8 cellular contexts compared by ENCODE assay signal in genomic region chr1:244865028-244865371, GRCh38. TPM values are rescaled to one million over a fixed set of nuclear protein-coding genes. Genes with fewer than 3 reads are reported as not detected.
DNase-seq lines count a peak whose midpoint lies in the region; ATAC-seq and TF ChIP-seq lines count a peak whose summit lies in the region.

No MANE protein-coding gene starts in this region.

- H3K79me1 ChIP-seq in mesendoderm (ENCODE audit: low read length) = no peaks in the 10 kb centered on the region

- H2BK120ac ChIP-seq in mesendoderm (ENCODE audit: low read depth, low read length) = no peak overlapping the region

- no peak overlapping the region for H2BK15ac ChIP-seq in mesendoderm (replicated peaks; ENCODE audit: low read depth)

- H3K4me2 ChIP-seq in mesendoderm (ENCODE audit: low read length) = peak overlapping the region; percentile 81

- no peaks in the 10 kb centered on the region for H3K27me3 Mint-ChIP-seq in activated CD8-positive, alpha-beta memory T cell treated with anti-CD3 and anti-CD28 coated beads, Interleukin-2, amount 10 ng/mL, durations not matched to agents 7 days and 5 days
- H3K27me3 Mint-ChIP-seq in chondrocyte (ENCODE audit: low read depth) = no peaks in the 10 kb centered on the region

- H2AK5ac ChIP-seq in mesendoderm (ENCODE audit: low read length) = no peak overlapping the region

- H3K23ac ChIP-seq in mesendoderm (ENCODE audit: low read length) = no peak overlapping the region

- peak overlapping the region; percentile 48 for H3K4ac ChIP-seq in mesendoderm (ENCODE audit: low read depth, low read length)

- H3K27me3 ChIP-seq in mesendoderm (ENCODE audit: insufficient read depth, low read length, poor library complexity) (no peaks in the 10 kb centered on the region), thoracic aorta (replicated peaks; ENCODE audit: insufficient read depth) (no peaks in the 10 kb centered on the region)

- H3K4me3 ChIP-seq in mesendoderm (ENCODE audit: low read length) (peak overlapping the region; percentile 67), thoracic aorta (peak overlapping the region; percentile 99)

- H3K4me1 ChIP-seq in mesendoderm (ENCODE audit: control insufficient read depth, low read depth, low read length) (no peaks in the 10 kb centered on the region), thoracic aorta (ENCODE audit: control insufficient read depth in 1 of 2, low read depth in 2 of 2) (peaks cover 15 to 31% of the 10 kb centered on the region in 2 donors)

- no peaks in the 10 kb centered on the region for H3K9me3 ChIP-seq in thoracic aorta

- peaks cover 5% of the 10 kb centered on the region for H3K36me3 ChIP-seq in mesendoderm (ENCODE audit: control insufficient read depth, insufficient read depth, low read length)
- peaks cover 4% of the 10 kb centered on the region for H3K36me3 ChIP-seq in thoracic aorta

- H3K27ac ChIP-seq in mesendoderm (ENCODE audit: low read depth, low read length) = peak overlapping the region; percentile 87
- H3K27ac ChIP-seq in thoracic aorta = peak overlapping the region; percentile 100

- H3K79me2 ChIP-seq in mesendoderm (ENCODE audit: control insufficient read depth, insufficient read depth, low read length) = peaks cover 39% of the 10 kb centered on the region

- peak overlapping the region; percentile 97 for H3K4me3 Mint-ChIP-seq in activated CD8-positive, alpha-beta memory T cell treated with anti-CD3 and anti-CD28 coated beads, Interleukin-2, amount 10 ng/mL, durations not matched to agents 7 days and 5 days
- H3K4me3 Mint-ChIP-seq in chondrocyte (ENCODE audit: unreplicated experiment) = peak overlapping the region; percentile 91

- peak overlapping the region; percentile 92 for H3K9ac ChIP-seq in mesendoderm (ENCODE audit: low read length)

- DNase-seq in activated CD8-positive, alpha-beta memory T cell treated with anti-CD3 and anti-CD28 coated beads, Interleukin-2, amount 10 ng/mL, durations not matched to agents 7 days and 5 days = peak; percentile 48
- DNase-seq in activated CD8-positive, alpha-beta memory T cell treated with anti-CD3 and anti-CD28 coated beads, Interleukin-2, amount 50 U/mL, for 4 hours = no peak
- DNase-seq in SW480 (ENCODE audit: low spot score) = peak; percentile 46
- DNase-seq in chondrocyte (ENCODE audit: low spot score) = no peak
- peak; percentile 68 for DNase-seq in mesendoderm
- no peak for DNase-seq in thoracic aorta (ENCODE audit: low spot score)
- DNase-seq in GF-D8 (lab: John Stamatoyannopoulos, UW) = no peak

- no peak for TF ChIP-seq CTCF in chondrocyte (IDR thresholded peaks at IDR 0.05)
- no peak for TF ChIP-seq CTCF in thoracic aorta (IDR thresholded peaks at IDR 0.05)

- CTCF ChIA-PET in activated CD8-positive, alpha-beta memory T cell treated with anti-CD3 and anti-CD28 coated beads, Interleukin-2, amount 10 ng/mL, durations not matched to agents 7 days and 5 days (lab: Charles Lee) = interaction anchor here (0.7 to 4.4 kb wide), 9 partner anchors 10 to 178 kb away, joined by 3 to 49 read pairs (median 3); partner anchors contain the start of gene COX20

- H3K56ac ChIP-seq in mesendoderm (ENCODE audit: low read length) = peak overlapping the region; percentile 93

- H2BK5ac ChIP-seq in mesendoderm (ENCODE audit: low read length) = peak overlapping the region; percentile 70

- H3K36me3 Mint-ChIP-seq in activated CD8-positive, alpha-beta memory T cell treated with anti-CD3 and anti-CD28 coated beads, Interleukin-2, amount 10 ng/mL, durations not matched to agents 7 days and 5 days = peaks cover 32% of the 10 kb centered on the region
- peaks cover 9% of the 10 kb centered on the region for H3K36me3 Mint-ChIP-seq in chondrocyte (ENCODE audit: low read depth)

- no peaks in the 10 kb centered on the region for H3K9me3 Mint-ChIP-seq in activated CD8-positive, alpha-beta memory T cell treated with anti-CD3 and anti-CD28 coated beads, Interleukin-2, amount 10 ng/mL, durations not matched to agents 7 days and 5 days (ENCODE audit: low read depth)
- no peaks in the 10 kb centered on the region for H3K9me3 Mint-ChIP-seq in chondrocyte (ENCODE audit: low read depth)

- H3K4me1 Mint-ChIP-seq in activated CD8-positive, alpha-beta memory T cell treated with anti-CD3 and anti-CD28 coated beads, Interleukin-2, amount 10 ng/mL, durations not matched to agents 7 days and 5 days = peaks cover 37% of the 10 kb centered on the region
- peaks cover 37% of the 10 kb centered on the region for H3K4me1 Mint-ChIP-seq in chondrocyte (ENCODE audit: low read depth)

- no peak for ATAC-seq in activated CD8-positive, alpha-beta memory T cell treated with anti-CD3 and anti-CD28 coated beads, Interleukin-2, amount 10 ng/mL, durations not matched to agents 7 days and 5 days
- no peak for ATAC-seq in thoracic aorta (ENCODE audit: insufficient number of reproducible peaks, low FRiP score, low read depth)
- ATAC-seq in GM21515 (IDR thresholded peaks at IDR 0.05; ENCODE audit: unreplicated experiment) = no peak

- peak overlapping the region; percentile 65 for H3K18ac ChIP-seq in mesendoderm (ENCODE audit: low read length)

- peak overlapping the region; percentile 99 for H3K27ac Mint-ChIP-seq in activated CD8-positive, alpha-beta memory T cell treated with anti-CD3 and anti-CD28 coated beads, Interleukin-2, amount 10 ng/mL, durations not matched to agents 7 days and 5 days
- H3K27ac Mint-ChIP-seq in chondrocyte (ENCODE audit: unreplicated experiment) = peak overlapping the region; percentile 94

- no peak overlapping the region for H4K8ac ChIP-seq in mesendoderm (ENCODE audit: low read depth, low read length)

- no CpG with 5 or more reads among the region's 9 CpGs for WGBS in mesendoderm (ENCODE audit: extremely low coverage, insufficient coverage, low lambda C conversion rate)

- peak overlapping the region; percentile 82 for H4K5ac ChIP-seq in mesendoderm (ENCODE audit: low read length)

RNA-seq across cellular contexts. Expression of gene HNRNPU, which starts 0.7 kb away (rescaled TPM):
- total RNA-seq in activated CD8-positive, alpha-beta memory T cell treated with anti-CD3 and anti-CD28 coated beads, Interleukin-2, amount 10 ng/mL, durations not matched to agents 7 days and 5 days = 100 to 1,000 TPM; 410 to 503 TPM
- total RNA-seq in chondrocyte = 223 to 285 TPM (median 226 TPM) in 3 replicates
- polyA plus RNA-seq in mesendoderm (2013, experiment 1 of 2) = 569 TPM
- 555 TPM for polyA plus RNA-seq in mesendoderm (2013, experiment 2 of 2)
- total RNA-seq in thoracic aorta = 100 to 1,000 TPM; 254 to 519 TPM

RNA-seq across cellular contexts. Expression of gene COX20, which starts 29.5 kb away (rescaled TPM):
- total RNA-seq in activated CD8-positive, alpha-beta memory T cell treated with anti-CD3 and anti-CD28 coated beads, Interleukin-2, amount 10 ng/mL, durations not matched to agents 7 days and 5 days = 10 to 100 TPM; 21.6 to 26.3 TPM
- total RNA-seq in chondrocyte (31.6 to 36.6 TPM (median 33.6 TPM) in 3 replicates), thoracic aorta (10 to 100 TPM; 10.8 to 38.0 TPM)
- 62.4 TPM for polyA plus RNA-seq in mesendoderm (2013, experiment 1 of 2)
- 64.0 TPM for polyA plus RNA-seq in mesendoderm (2013, experiment 2 of 2)

Comparison
In these comparisons a context has a peak if more than half of its experiments do, and no peak if none do; other contexts are left out.
1. DNase-seq: peak in activated CD8-positive, alpha-beta memory T cell treated with anti-CD3 and anti-CD28 coated beads, Interleukin-2, amount 10 ng/mL, durations not matched to agents 7 days and 5 days (single experiment), SW480 (single experiment) and mesendoderm (single experiment); none in activated CD8-positive, alpha-beta memory T cell treated with anti-CD3 and anti-CD28 coated beads, Interleukin-2, amount 50 U/mL, for 4 hours (single experiment), chondrocyte (single experiment), thoracic aorta (single experiment) and GF-D8 (single experiment).